In genomic region chr1:167517535-167518330, GRCh38 we compare ENCODE assay signal across 1 cellular context.
TF ChIP-seq lines count a peak whose summit lies in the region.

No MANE protein-coding gene starts in this region.

TF ChIP-seq in SK-N-SH treated with all-trans-retinoic acid at 6 μM for 48 hours, 23 proteins besides CTCF, POLR2A, EP300 and RAD21 (continued from another document):
- TF ChIP-seq PATZ1 (CRISPR knock-in tag; IDR thresholded peaks at IDR 0.05; ENCODE audit: borderline replicate concordance) (no peak), TCF4 (CRISPR knock-in tag; IDR thresholded peaks at IDR 0.05; ENCODE audit: borderline replicate concordance) (no peak), ZNF70 (CRISPR knock-in tag; IDR thresholded peaks at IDR 0.05) (no peak), OSR1 (CRISPR knock-in tag; IDR thresholded peaks at IDR 0.05) (no peak), ZFP3 (CRISPR knock-in tag; IDR thresholded peaks at IDR 0.05) (no peak), CSRNP3 (CRISPR knock-in tag; IDR thresholded peaks at IDR 0.05) (no peak), SNAI2 (CRISPR knock-in tag; IDR thresholded peaks at IDR 0.05) (no peak)
